Comparison of ENCODE assay signal across 14 cellular contexts in genomic region chr1:236530959-236531358, GRCh38. TPM values are rescaled to one million over a fixed set of nuclear protein-coding genes. Genes with fewer than 3 reads are reported as not detected.
A peak's percentile ranks its signal among the peaks of the same experiment; 100 is the strongest.
DNase-seq lines count a peak whose midpoint lies in the region; ATAC-seq and TF ChIP-seq lines count a peak whose summit lies in the region.
"Had no signal": no experiment of that assay in that cellular context is flagged by ENCODE, and none has a peak within 500 bp of the region (broad histone marks: within the 10 kb centered on the region; RNA-seq: fewer than 3 reads in every experiment).

No MANE protein-coding gene starts in this region.

- no peak overlapping the region for H3K4me3 Mint-ChIP-seq in stimulated activated memory B cell treated with anti-CD40 and anti-IgM and Interleukin-4, amounts not matched to agents 10 μg/mL and 1 μg/mL and 100 μg/mL, for 72 hours

- no peaks in the 10 kb centered on the region for H3K79me2 ChIP-seq in OCI-LY3 (ENCODE audit: low read length)

- H3K36me3 Mint-ChIP-seq in stimulated activated memory B cell treated with anti-CD40 and anti-IgM and Interleukin-4, amounts not matched to agents 10 μg/mL and 1 μg/mL and 100 μg/mL, for 72 hours = peaks cover 38% of the 10 kb centered on the region

- no peak for ATAC-seq in heart left ventricle
- ATAC-seq in stimulated activated memory B cell treated with anti-CD40 and anti-IgM and Interleukin-4, amounts not matched to agents 10 μg/mL and 1 μg/mL and 100 μg/mL, for 72 hours = peak; percentile 53
- no peak for ATAC-seq in HG03095 (IDR thresholded peaks at IDR 0.05; ENCODE audit: unreplicated experiment)

- no peaks in the 10 kb centered on the region for H3K27me3 Mint-ChIP-seq in stimulated activated memory B cell treated with anti-CD40 and anti-IgM and Interleukin-4, amounts not matched to agents 10 μg/mL and 1 μg/mL and 100 μg/mL, for 72 hours
- H3K27me3 Mint-ChIP-seq: CD4-positive, alpha-beta memory T cell had no signal

- H3K27ac ChIP-seq in left ventricle myocardium inferior (replicated peaks) (peak overlapping the region; percentile 65), heart left ventricle (peak overlapping the region in 1 of 12 donors; percentile 55), OCI-LY3 (ENCODE audit: low read length) (no peak overlapping the region), VCaP (peak overlapping the region; percentile 61)
- H3K27ac ChIP-seq: GM23248, HL-60 had no signal

- peaks cover 3% of the 10 kb centered on the region for H3K9me3 Mint-ChIP-seq in stimulated activated memory B cell treated with anti-CD40 and anti-IgM and Interleukin-4, amounts not matched to agents 10 μg/mL and 1 μg/mL and 100 μg/mL, for 72 hours
- H3K9me3 Mint-ChIP-seq: CD4-positive, alpha-beta memory T cell had no signal

- H3K27me3 ChIP-seq in left ventricle myocardium inferior (ENCODE audit: low read depth) = no peaks in the 10 kb centered on the region
- H3K27me3 ChIP-seq in heart left ventricle = no peaks in the 10 kb centered on the region
- peaks cover 9% of the 10 kb centered on the region for H3K27me3 ChIP-seq in OCI-LY3 (ENCODE audit: low read depth, low read length)
- H3K27me3 ChIP-seq: MG63 had no signal

- DNase-seq in left ventricle myocardium inferior (no peak), heart left ventricle (no peak), NCI-H1417 treated with DMSO at 0.1 percent for 48 hours (lab: John Stamatoyannopoulos, UW) (no peak), AG08396 (ENCODE audit: low spot score) (no peak)
- DNase-seq: KBM-7, MG63 had no signal

- no peaks in the 10 kb centered on the region for H3K9me3 ChIP-seq in left ventricle myocardium inferior (replicated peaks)
- H3K9me3 ChIP-seq in heart left ventricle = no peaks in the 10 kb centered on the region
- no peaks in the 10 kb centered on the region for H3K9me3 ChIP-seq in OCI-LY3 (ENCODE audit: insufficient read depth, low read length)
- H3K9me3 ChIP-seq: MG63, SK-N-SH had no signal

- intact Hi-C loops in left ventricle myocardium inferior (cut with micrococcal nuclease) = no loop called here
- intact Hi-C loops in heart left ventricle (cut with DNase I) = loop anchor here in 8 of 10 donors (5.0 to 10.0 kb wide), 3 partner anchors 424 to 429 kb away; no protein-coding TSS in a partner anchor

- no peak overlapping the region for H2AFZ ChIP-seq in OCI-LY3 (ENCODE audit: low read depth, low read length)
- H2AFZ ChIP-seq: GM23248 had no signal

- H3K36me3 ChIP-seq in left ventricle myocardium inferior = peaks cover 35% of the 10 kb centered on the region
- peaks cover 0 to 69% (median 42%) of the 10 kb centered on the region in 9 donors for H3K36me3 ChIP-seq in heart left ventricle
- peaks cover 6% of the 10 kb centered on the region for H3K36me3 ChIP-seq in OCI-LY3 (replicated peaks; ENCODE audit: low read depth, low read length)

- H3K4me1 ChIP-seq in left ventricle myocardium inferior (peaks cover 62% of the 10 kb centered on the region), heart left ventricle (peaks cover 0 to 44% (median 16%) of the 10 kb centered on the region in 12 donors), OCI-LY3 (ENCODE audit: low read length) (peaks cover 17% of the 10 kb centered on the region)

- H3K4me3 ChIP-seq in left ventricle myocardium inferior (no peak overlapping the region), heart left ventricle (no peak overlapping the region), OCI-LY3 (ENCODE audit: low read length) (no peak overlapping the region)
- H3K4me3 ChIP-seq: GM23248, MG63 had no signal

- TF ChIP-seq CTCF in left ventricle myocardium inferior (IDR thresholded peaks at IDR 0.05; ENCODE audit: borderline replicate concordance) (no peak), heart left ventricle (IDR thresholded peaks at IDR 0.05) (no peak), OCI-LY3 (IDR thresholded peaks at IDR 0.05; ENCODE audit: low read depth, low read length) (no peak), VCaP (conservative IDR thresholded peaks at IDR 0.05) (no peak)

- H4K20me1 ChIP-seq in OCI-LY3 (ENCODE audit: insufficient read depth, low read length) = no peaks in the 10 kb centered on the region

- H3K4me1 Mint-ChIP-seq in stimulated activated memory B cell treated with anti-CD40 and anti-IgM and Interleukin-4, amounts not matched to agents 10 μg/mL and 1 μg/mL and 100 μg/mL, for 72 hours = peaks cover 36% of the 10 kb centered on the region

- no peak overlapping the region for H3K27ac Mint-ChIP-seq in stimulated activated memory B cell treated with anti-CD40 and anti-IgM and Interleukin-4, amounts not matched to agents 10 μg/mL and 1 μg/mL and 100 μg/mL, for 72 hours

- WGBS in heart left ventricle, 4 donors = 77 to 81% (median 79%) methylated on average over 5 of the region's 5 CpGs

- H3K9ac ChIP-seq in OCI-LY3 (ENCODE audit: low read length) = no peak overlapping the region
- H3K9ac ChIP-seq: GM23248, SK-N-SH had no signal

- H3K4me2 ChIP-seq in OCI-LY3 (ENCODE audit: low read length) = peak overlapping the region; percentile 8; the same call in 1 of the 2 replicates
- H3K4me2 ChIP-seq: SK-N-SH had no signal

- TF ChIP-seq POLR2A in heart left ventricle (IDR thresholded peaks at IDR 0.05) = no peak

RNA-seq across cellular contexts. Expression of gene LGALS8, which starts 7.2 kb away (rescaled TPM):
- 76.5 TPM for total RNA-seq in left ventricle myocardium inferior
- total RNA-seq in heart left ventricle = 100 to 1,000 TPM in 4 of 9 donors, 10 to 100 TPM in 5; 69.3 to 114 (median 94.8) TPM
- 10 to 100 TPM; 45.3 to 83.2 TPM for polyA plus RNA-seq in heart left ventricle
